ENCODE assay signal across 10 cellular contexts in genomic region chr6:77362055-77362454, GRCh38.
"Had no signal": no experiment of that assay in that cellular context is flagged by ENCODE, and none has a peak within 500 bp of the region (broad histone marks: within the 10 kb centered on the region; RNA-seq: fewer than 3 reads in every experiment).

No MANE protein-coding gene starts in this region.

- H3K27ac Mint-ChIP-seq: H9, HFFc6 had no signal

- DNase-seq: GM23248, GOT3, H7, H9, HCEC 1CT, HFFc6 had no signal

- FAIRE-seq: H1, H54 had no signal

- H3K36me3 ChIP-seq: HAP-1 had no signal

- H2AFZ ChIP-seq: GM23248 had no signal

- H3K4me1 ChIP-seq: HAP-1 had no signal

- H3K9me3 ChIP-seq: HAP-1 had no signal

- H3K4me3 ChIP-seq: GM23248, HAP-1 had no signal

- ATAC-seq: HCT116 had no signal

- H3K4me3 Mint-ChIP-seq: H9 had no signal

- H3K9ac ChIP-seq: GM23248 had no signal

- H3K27ac ChIP-seq: GM23248 had no signal
